9 cellular contexts compared by ENCODE assay signal in genomic region chr5:124056326-124057160, GRCh38.
DNase-seq lines count a peak whose midpoint lies in the region; ATAC-seq and TF ChIP-seq lines count a peak whose summit lies in the region.
"Had no signal": no experiment of that assay in that cellular context is flagged by ENCODE, and none has a peak within 500 bp of the region (broad histone marks: within the 10 kb centered on the region; RNA-seq: fewer than 3 reads in every experiment).

No MANE protein-coding gene starts in this region.

- POLR2A ChIA-PET in activated B cell treated with CpG ODN at 0.5 μM for 24 hours (lab: Charles Lee): interaction anchor here (0.5 to 2.0 kb wide), 14 partner anchors 22 to 691 kb away, joined by 3 to 7 read pairs (median 3); no protein-coding TSS in a partner anchor

- no peak for DNase-seq in BE2C
- DNase-seq in activated B cell treated with CpG ODN at 0.5 μM for 24 hours: peak; percentile 21
- DNase-seq in uterus: no peak
- no peak for DNase-seq in trophoblast cell
- no peak for DNase-seq in SJCRH30

- ATAC-seq in GM19397 (IDR thresholded peaks at IDR 0.05; ENCODE audit: unreplicated experiment) (peak; percentile 66), HG03066 (IDR thresholded peaks at IDR 0.05; ENCODE audit: low read depth, unreplicated experiment) (peak; percentile 68), activated B cell treated with CpG ODN at 0.5 μM for 24 hours (ENCODE audit: low read depth) (peak; percentile 58), esophagus mucosa (no peak)
- ATAC-seq: activated T-helper 17 cell treated with anti-CD3 and anti-CD28 coated beads, Interleukin-2, amount 50 U/mL, for 72 hours had no signal

- H3K36me3 Mint-ChIP-seq in activated B cell treated with CpG ODN at 0.5 μM for 24 hours (ENCODE audit: low read depth): no peaks in the 10 kb centered on the region

- H3K4ac ChIP-seq in trophoblast cell (ENCODE audit: low read depth, low read length): no peak overlapping the region

- intact Hi-C loops in activated B cell treated with CpG ODN at 0.5 μM for 24 hours (cut with micrococcal nuclease): loop anchor here (1.0 to 10.0 kb wide), 15 partner anchors 16 to 950 kb away; partner anchors contain the start of genes CEP120 and CSNK1G3
- intact Hi-C loops in uterus (cut with DNase I; ENCODE audit: low total_unique reads): no loop called here

- no peak overlapping the region for H3K23ac ChIP-seq in trophoblast cell (ENCODE audit: low read length)

- H3K9me3 ChIP-seq in BE2C (no peaks in the 10 kb centered on the region), uterus (no peaks in the 10 kb centered on the region), trophoblast cell (ENCODE audit: insufficient read depth, low read depth, low read length) (no peaks in the 10 kb centered on the region), SJCRH30 (replicated peaks) (no peaks in the 10 kb centered on the region; the same call in 1 of the 2 replicates)

- H2AFZ ChIP-seq in trophoblast cell (ENCODE audit: insufficient read depth, low read length, poor library complexity): no peak overlapping the region

- no peaks in the 10 kb centered on the region for H3K9me3 Mint-ChIP-seq in activated B cell treated with CpG ODN at 0.5 μM for 24 hours

- H3K27ac ChIP-seq in uterus: peak overlapping the region in 1 of 2 donors; percentile 9
- no peak overlapping the region for H3K27ac ChIP-seq in trophoblast cell (ENCODE audit: low read depth, low read length)
- H3K27ac ChIP-seq in SJCRH30: no peak overlapping the region

- no peak overlapping the region for H4K91ac ChIP-seq in trophoblast cell (ENCODE audit: low read depth, low read length)

- peaks cover 33% of the 10 kb centered on the region for H3K4me1 ChIP-seq in BE2C
- no peaks in the 10 kb centered on the region for H3K4me1 ChIP-seq in uterus
- no peaks in the 10 kb centered on the region for H3K4me1 ChIP-seq in trophoblast cell (ENCODE audit: control insufficient read depth in 1 of 2, insufficient read depth in 2 of 2, low read length in 2 of 2)
- peaks cover 8% of the 10 kb centered on the region for H3K4me1 ChIP-seq in SJCRH30

- CTCF ChIA-PET in activated B cell treated with CpG ODN at 0.5 μM for 24 hours (lab: Charles Lee): interaction anchor here (1.1 kb wide), 1 partner anchor 12 kb away, joined by 4 read pairs; no protein-coding TSS in a partner anchor

- no peak overlapping the region for H2BK5ac ChIP-seq in trophoblast cell (ENCODE audit: low read depth, low read length, poor library complexity)

- H3K27me3 ChIP-seq in BE2C (no peaks in the 10 kb centered on the region), uterus (no peaks in the 10 kb centered on the region), trophoblast cell (ENCODE audit: insufficient read depth, low read length) (no peaks in the 10 kb centered on the region), SJCRH30 (no peaks in the 10 kb centered on the region)

- peak overlapping the region; percentile 82 for H3K4me3 Mint-ChIP-seq in activated B cell treated with CpG ODN at 0.5 μM for 24 hours
- H3K4me3 Mint-ChIP-seq: activated T-helper 17 cell treated with anti-CD3 and anti-CD28 coated beads, Interleukin-2, amount 50 U/mL, for 72 hours had no signal

- H3K18ac ChIP-seq in trophoblast cell (ENCODE audit: low read length): no peak overlapping the region

- no peak overlapping the region for H3K9ac ChIP-seq in trophoblast cell (ENCODE audit: low read length)

- peak overlapping the region; percentile 90 for H3K27ac Mint-ChIP-seq in activated B cell treated with CpG ODN at 0.5 μM for 24 hours
- H3K27ac Mint-ChIP-seq: activated T-helper 17 cell treated with anti-CD3 and anti-CD28 coated beads, Interleukin-2, amount 50 U/mL, for 72 hours had no signal

- H3K79me2 ChIP-seq in trophoblast cell (ENCODE audit: control insufficient read depth, insufficient read depth, low read length, poor library complexity): no peaks in the 10 kb centered on the region

- TF ChIP-seq CTCF in BE2C (IDR thresholded peaks at IDR 0.05; ENCODE audit: low read depth, low read length) (no peak), activated B cell treated with CpG ODN at 0.5 μM for 24 hours (IDR thresholded peaks at IDR 0.05) (no peak), uterus (IDR thresholded peaks at IDR 0.05) (no peak)

- no peak overlapping the region for H2AK5ac ChIP-seq in trophoblast cell (ENCODE audit: low read length)

- no peak overlapping the region for H4K8ac ChIP-seq in trophoblast cell (ENCODE audit: low read depth, low read length)

- H2BK12ac ChIP-seq in trophoblast cell (ENCODE audit: low read length): no peak overlapping the region

- WGBS in trophoblast cell (ENCODE audit: extremely low coverage, insufficient coverage, insufficient read length): no CpG with 5 or more reads among the region's 13 CpGs

- H3K4me1 Mint-ChIP-seq in activated B cell treated with CpG ODN at 0.5 μM for 24 hours: peaks cover 57% of the 10 kb centered on the region
- H3K4me1 Mint-ChIP-seq: activated T-helper 17 cell treated with anti-CD3 and anti-CD28 coated beads, Interleukin-2, amount 50 U/mL, for 72 hours had no signal

- no peaks in the 10 kb centered on the region for H3K27me3 Mint-ChIP-seq in activated B cell treated with CpG ODN at 0.5 μM for 24 hours
- H3K27me3 Mint-ChIP-seq: activated T-helper 17 cell treated with anti-CD3 and anti-CD28 coated beads, Interleukin-2, amount 50 U/mL, for 72 hours had no signal

- no peaks in the 10 kb centered on the region for H3K79me1 ChIP-seq in trophoblast cell (ENCODE audit: low read length)

- H3K36me3 ChIP-seq in BE2C: no peaks in the 10 kb centered on the region
- no peaks in the 10 kb centered on the region for H3K36me3 ChIP-seq in uterus
- H3K36me3 ChIP-seq in trophoblast cell (ENCODE audit: control insufficient read depth in 1 of 2, insufficient read depth in 2 of 2, low read length in 2 of 2): no peaks in the 10 kb centered on the region
- no peaks in the 10 kb centered on the region for H3K36me3 ChIP-seq in SJCRH30

- no peak overlapping the region for H4K12ac ChIP-seq in trophoblast cell (ENCODE audit: low read depth, low read length)

- H3K4me3 ChIP-seq in BE2C (ENCODE audit: low read depth, low read length) (peak overlapping the region; percentile 17), uterus (no peak overlapping the region), trophoblast cell (ENCODE audit: low read depth, low read length) (no peak overlapping the region), SJCRH30 (no peak overlapping the region)

- H2BK120ac ChIP-seq in trophoblast cell (ENCODE audit: insufficient read depth, low read length, poor library complexity): no peak overlapping the region

- no peak overlapping the region for H3K4me2 ChIP-seq in trophoblast cell (ENCODE audit: low read length)

- no peak overlapping the region for H3K14ac ChIP-seq in trophoblast cell (ENCODE audit: low read length)

- TF ChIP-seq POLR2A in uterus (IDR thresholded peaks at IDR 0.05): no peak
